Comparison of ENCODE assay signal across 16 cellular contexts in genomic region chr14:23614395-23614828, GRCh38. TPM values are rescaled to one million over a fixed set of nuclear protein-coding genes. Genes with fewer than 3 reads are reported as not detected.
DNase-seq lines count a peak whose midpoint lies in the region; ATAC-seq, FAIRE-seq and TF ChIP-seq lines count a peak whose summit lies in the region.
"Had no signal": no experiment of that assay in that cellular context is flagged by ENCODE, and none has a peak within 500 bp of the region (broad histone marks: within the 10 kb centered on the region; RNA-seq: fewer than 3 reads in every experiment).

No MANE protein-coding gene starts in this region.

- intact Hi-C loops in body of pancreas (cut with DNase I): no loop called here
- intact Hi-C loops in transverse colon (cut with DNase I; ENCODE audit: low total_unique reads): no loop called here
- intact Hi-C loops in vagina (cut with DNase I): no loop called here

- no peak for TF ChIP-seq POLR2A in body of pancreas (IDR thresholded peaks at IDR 0.05)
- no peak for TF ChIP-seq POLR2A in transverse colon (IDR thresholded peaks at IDR 0.05)
- no peak for TF ChIP-seq POLR2A in H54 (IDR thresholded peaks at IDR 0.05; ENCODE audit: low read depth, low read length)
- TF ChIP-seq POLR2A in vagina (IDR thresholded peaks at IDR 0.05): no peak

- H3K27me3 ChIP-seq in body of pancreas: no peaks in the 10 kb centered on the region
- no peaks in the 10 kb centered on the region for H3K27me3 ChIP-seq in mucosa of stomach (ENCODE audit: control insufficient read depth, insufficient read depth, low read length)
- no peaks in the 10 kb centered on the region for H3K27me3 ChIP-seq in transverse colon
- H3K27me3 ChIP-seq in vagina: no peaks in the 10 kb centered on the region
- H3K27me3 ChIP-seq: Peyer's patch had no signal

- H3K9me3 ChIP-seq in body of pancreas (no peaks in the 10 kb centered on the region), mucosa of stomach (ENCODE audit: control insufficient read depth, low read length) (no peaks in the 10 kb centered on the region), transverse colon (no peaks in the 10 kb centered on the region), vagina (no peaks in the 10 kb centered on the region)
- H3K9me3 ChIP-seq: Peyer's patch, SJSA1 had no signal

- ATAC-seq in body of pancreas: no peak

- TF ChIP-seq CTCF in body of pancreas (IDR thresholded peaks at IDR 0.05) (no peak), transverse colon (IDR thresholded peaks at IDR 0.05) (no peak), vagina (IDR thresholded peaks at IDR 0.05) (no peak)

- H3K4me1 ChIP-seq in body of pancreas (peaks cover 67% of the 10 kb centered on the region), mucosa of stomach (ENCODE audit: control insufficient read depth, insufficient read depth, low read length) (peaks cover 46% of the 10 kb centered on the region), transverse colon (peaks cover 0 to 53% (median 36%) of the 10 kb centered on the region in 4 donors), vagina (no peaks in the 10 kb centered on the region)
- H3K4me1 ChIP-seq: SJSA1 had no signal

- no peak for FAIRE-seq in H54 (lab: Jason Lieb, UNC)

- H3K4me3 ChIP-seq in body of pancreas (no peak overlapping the region), mucosa of stomach (ENCODE audit: low read length) (no peak overlapping the region), transverse colon (no peak overlapping the region), vagina (no peak overlapping the region)
- H3K4me3 ChIP-seq: Peyer's patch, SJSA1 had no signal

- in situ Hi-C loops in transverse colon (cut with MboI; ENCODE audit: low pct_ligation_motif_present in 1 of 4, low pct_unique_long_range_greater_than_20kb in 1 of 4, low sequenced_read_pairs in 3 of 4): no loop called here

- no peak for TF ChIP-seq EP300 in transverse colon (IDR thresholded peaks at IDR 0.05; ENCODE audit: low read depth)

- 55 to 58% methylated on average over 2 of the region's 2 CpGs for WGBS in body of pancreas, 2 donors
- WGBS in transverse colon (ENCODE audit: low coverage in 1 of 2), 2 donors: 72% methylated on average over 2 of the region's 2 CpGs; no CpG with 5 or more reads in 1 of the 2 donors

- H3K36me3 ChIP-seq in body of pancreas (replicated peaks in 1 of 2; ENCODE audit: insufficient read depth in 1 of 2, low read depth in 2 of 2) (no peaks in the 10 kb centered on the region), mucosa of stomach (ENCODE audit: control insufficient read depth, insufficient read depth, low read length) (no peaks in the 10 kb centered on the region), transverse colon (no peaks in the 10 kb centered on the region), vagina (no peaks in the 10 kb centered on the region)
- H3K36me3 ChIP-seq: Peyer's patch, SJSA1 had no signal

- H3K27ac ChIP-seq in body of pancreas (peak overlapping the region; percentile 66 to 91 (median 75)), transverse colon (peak overlapping the region in 3 of 4 donors; percentile 46 to 76 (median 51)), vagina (no peak overlapping the region)
- H3K27ac ChIP-seq: SJSA1 had no signal

- DNase-seq in body of pancreas (no peak), left kidney (ENCODE audit: low read depth, low spot score) (peak; percentile 56), transverse colon (no peak), SW 1271 (lab: John Stamatoyannopoulos, UW) (no peak), H54 (ENCODE audit: insufficient read length, low spot score) (no peak), vagina (ENCODE audit: extremely low spot score in 2 of 2) (no peak)
- DNase-seq: CD4-positive, CD25-positive, alpha-beta regulatory T cell; DMS79; HCEC 1CT; Karpas-422; NCI-H1694; NCI-H446; Peyer's patch had no signal

- H3K9ac ChIP-seq in mucosa of stomach (ENCODE audit: low read length): peak overlapping the region; percentile 30

RNA-seq across cellular contexts. Expression of gene DHRS2, which starts 21.8 kb away (rescaled TPM):
- total RNA-seq in body of pancreas (1 to 10 TPM; 1.3 to 3.3 TPM), transverse colon (not detected), vagina (0.25 TPM)
- total RNA-seq: CD4-positive, CD25-positive, alpha-beta regulatory T cell; OCI-LY7; Peyer's patch had no signal

RNA-seq across cellular contexts. Expression of gene JPH4, which starts 35.8 kb away (rescaled TPM):
- total RNA-seq in body of pancreas (under 1 TPM; 0.52 to 0.99 TPM), transverse colon (under 1 TPM in 2 of 4 donors, not detected in 2; 0.27 to 0.48 TPM), vagina (10.6 TPM)
- total RNA-seq: CD4-positive, CD25-positive, alpha-beta regulatory T cell; OCI-LY7; SJSA1 had no signal

RNA-seq across cellular contexts. Expression of gene AP1G2, which starts 46.8 kb away (rescaled TPM):
- total RNA-seq in body of pancreas (100 to 1,000 TPM; 150 to 237 TPM), transverse colon (100 to 1,000 TPM; 163 to 508 (median 237) TPM), vagina (122 TPM)

RNA-seq across cellular contexts. Expression of gene THTPA, which starts 58.3 kb away (rescaled TPM):
- total RNA-seq in body of pancreas: 10 to 100 TPM; 11.7 to 43.2 TPM
- total RNA-seq in transverse colon: 10 to 100 TPM in 3 of 4 donors, 1 to 10 TPM in 1; 6.8 to 34.0 (median 26.0) TPM
- 15.0 TPM for total RNA-seq in vagina
